Comparison of ENCODE assay signal across 25 cellular contexts in genomic region chr12:28440209-28440608, GRCh38.
"Had no signal": no experiment of that assay in that cellular context is flagged by ENCODE, and none has a peak within 500 bp of the region (broad histone marks: within the 10 kb centered on the region; RNA-seq: fewer than 3 reads in every experiment).

No MANE protein-coding gene starts in this region.

- H2AFZ ChIP-seq: hepatocyte had no signal

- FAIRE-seq: endothelial cell of umbilical vein, frontal cortex had no signal

- H3K27me3 ChIP-seq: breast epithelium, colonic mucosa, dorsolateral prefrontal cortex, esophagus muscularis mucosa, hepatocyte, ovary, tibial artery had no signal

- H3K4me3 Mint-ChIP-seq: activated CD4-positive, alpha-beta memory T cell treated with anti-CD3 and anti-CD28 coated beads, Interleukin-2, amount 10 ng/mL, durations not matched to agents 7 days and 5 days; activated T-helper 17 cell treated with anti-CD3 and anti-CD28 coated beads, Interleukin-2, amount 50 U/mL, for 72 hours; central memory CD8-positive, alpha-beta T cell; effector memory CD8-positive, alpha-beta T cell; natural killer cell; stimulated activated naive CD8-positive, alpha-beta T cell treated with anti-CD3 and anti-CD28 coated beads, Interleukin-15, amount 100 ng/mL, for 72 hours had no signal

- H3K36me3 ChIP-seq: breast epithelium, colonic mucosa, esophagus muscularis mucosa, ovary, tibial artery had no signal

- H3K4me1 Mint-ChIP-seq: activated CD4-positive, alpha-beta memory T cell treated with anti-CD3 and anti-CD28 coated beads, Interleukin-2, amount 10 ng/mL, durations not matched to agents 7 days and 5 days; activated T-helper 17 cell treated with anti-CD3 and anti-CD28 coated beads, Interleukin-2, amount 50 U/mL, for 72 hours; central memory CD8-positive, alpha-beta T cell; stimulated activated naive CD8-positive, alpha-beta T cell treated with anti-CD3 and anti-CD28 coated beads, Interleukin-15, amount 100 ng/mL, for 72 hours had no signal

- H3K4me2 ChIP-seq: hepatocyte had no signal

- H3K4me3 ChIP-seq: breast epithelium, colonic mucosa, dorsolateral prefrontal cortex, esophagus muscularis mucosa, hepatocyte, ovary, psoas muscle, tibial artery had no signal

- H3K79me2 ChIP-seq: hepatocyte had no signal

- ATAC-seq: activated naive CD4-positive, alpha-beta T cell treated with anti-CD3 and anti-CD28 coated beads, Interleukin-2, amount 50 U/mL, for 72 hours; activated T-helper 17 cell treated with anti-CD3 and anti-CD28 coated beads, Interleukin-2, amount 50 U/mL, for 72 hours; effector memory CD8-positive, alpha-beta T cell; left ventricle myocardium superior; natural killer cell; psoas muscle; right cardiac atrium; stimulated activated naive CD8-positive, alpha-beta T cell treated with anti-CD3 and anti-CD28 coated beads, Interleukin-15, amount 100 ng/mL, for 72 hours had no signal

- H3K27me3 Mint-ChIP-seq: activated CD4-positive, alpha-beta memory T cell treated with anti-CD3 and anti-CD28 coated beads, Interleukin-2, amount 10 ng/mL, durations not matched to agents 7 days and 5 days; activated T-helper 17 cell treated with anti-CD3 and anti-CD28 coated beads, Interleukin-2, amount 50 U/mL, for 72 hours; central memory CD8-positive, alpha-beta T cell; effector memory CD8-positive, alpha-beta T cell; stimulated activated naive CD8-positive, alpha-beta T cell treated with anti-CD3 and anti-CD28 coated beads, Interleukin-15, amount 100 ng/mL, for 72 hours had no signal

- H3K9me3 Mint-ChIP-seq: activated CD4-positive, alpha-beta memory T cell treated with anti-CD3 and anti-CD28 coated beads, Interleukin-2, amount 10 ng/mL, durations not matched to agents 7 days and 5 days; activated naive CD4-positive, alpha-beta T cell treated with anti-CD3 and anti-CD28 coated beads, Interleukin-2, amount 50 U/mL, for 72 hours; activated T-helper 17 cell treated with anti-CD3 and anti-CD28 coated beads, Interleukin-2, amount 50 U/mL, for 72 hours; central memory CD8-positive, alpha-beta T cell; effector memory CD8-positive, alpha-beta T cell; natural killer cell; stimulated activated naive CD8-positive, alpha-beta T cell treated with anti-CD3 and anti-CD28 coated beads, Interleukin-15, amount 100 ng/mL, for 72 hours had no signal

- H3K9me3 ChIP-seq: breast epithelium, colonic mucosa, esophagus muscularis mucosa, ovary, psoas muscle, tibial artery had no signal

- DNase-seq: activated CD4-positive, alpha-beta memory T cell treated with anti-CD3 and anti-CD28 coated beads, Interleukin-2, amount 10 ng/mL, durations not matched to agents 7 days and 5 days; activated CD4-positive, alpha-beta T cell treated with anti-CD3 and anti-CD28 coated beads for 48 hours; activated T-cell treated with anti-CD3 and anti-CD28 coated beads, Interleukin-2, amount 50 U/mL, for 1 hour; colonic mucosa; dorsolateral prefrontal cortex; effector memory CD8-positive, alpha-beta T cell; glutamatergic neuron; left ventricle myocardium superior; mammary epithelial cell; midbrain; natural killer cell; ovary; psoas muscle; right cardiac atrium; stimulated activated CD4-positive, alpha-beta T cell treated with anti-CD3 and anti-CD28 coated beads, Interleukin-1b, Interleukin-23, amount 100 ng/mL, for 48 hours; stimulated activated naive CD8-positive, alpha-beta T cell treated with anti-CD3 and anti-CD28 coated beads, Interleukin-15, amount 100 ng/mL, for 72 hours; tibial artery had no signal

- H3K27ac Mint-ChIP-seq: activated CD4-positive, alpha-beta memory T cell treated with anti-CD3 and anti-CD28 coated beads, Interleukin-2, amount 10 ng/mL, durations not matched to agents 7 days and 5 days; activated naive CD4-positive, alpha-beta T cell treated with anti-CD3 and anti-CD28 coated beads, Interleukin-2, amount 50 U/mL, for 72 hours; activated T-helper 17 cell treated with anti-CD3 and anti-CD28 coated beads, Interleukin-2, amount 50 U/mL, for 72 hours; effector memory CD8-positive, alpha-beta T cell; natural killer cell; stimulated activated naive CD8-positive, alpha-beta T cell treated with anti-CD3 and anti-CD28 coated beads, Interleukin-15, amount 100 ng/mL, for 72 hours had no signal

- H3K27ac ChIP-seq: breast epithelium, colonic mucosa, dorsolateral prefrontal cortex, esophagus muscularis mucosa, hepatocyte, ovary, psoas muscle, tibial artery had no signal

- H3K4me1 ChIP-seq: breast epithelium, colonic mucosa, esophagus muscularis mucosa, psoas muscle, tibial artery had no signal
